ENCODE assay signal across 12 cellular contexts in genomic region chr1:54945393-54945936, GRCh38. TPM values are rescaled to one million over a fixed set of nuclear protein-coding genes. Genes with fewer than 3 reads are reported as not detected.
DNase-seq lines count a peak whose midpoint lies in the region; ATAC-seq, FAIRE-seq and TF ChIP-seq lines count a peak whose summit lies in the region.
"Had no signal": no experiment of that assay in that cellular context is flagged by ENCODE, and none has a peak within 500 bp of the region (broad histone marks: within the 10 kb centered on the region; RNA-seq: fewer than 3 reads in every experiment).

No MANE protein-coding gene starts in this region.

- CTCF ChIA-PET in activated CD8-positive, alpha-beta T cell treated with anti-CD3 and anti-CD28 coated beads for 36 hours (lab: Charles Lee): interaction anchor here (0.7 to 5.5 kb wide), 49 partner anchors 8 to 957 kb away, joined by 3 to 63 read pairs (median 5); partner anchors contain the start of genes BSND and DHCR24

- H3K27ac Mint-ChIP-seq in stimulated activated naive CD8-positive, alpha-beta T cell treated with anti-CD3 and anti-CD28 coated beads, Interleukin-15, amount 100 ng/mL, for 72 hours: no peak overlapping the region
- H3K27ac Mint-ChIP-seq in activated CD8-positive, alpha-beta T cell treated with anti-CD3 and anti-CD28 coated beads for 36 hours: no peak overlapping the region
- H3K27ac Mint-ChIP-seq in neural progenitor cell: no peak overlapping the region

- no peak for DNase-seq in stimulated activated naive CD8-positive, alpha-beta T cell treated with anti-CD3 and anti-CD28 coated beads, Interleukin-15, amount 100 ng/mL, for 72 hours
- DNase-seq in stimulated activated naive CD8-positive, alpha-beta T cell treated with anti-CD3 and anti-CD28 coated beads, Interleukin-15, Interleukin-2, amounts not matched to agents 100 U/mL and 50 U/mL, for 24 hours: no peak
- no peak for DNase-seq in activated CD8-positive, alpha-beta T cell treated with anti-CD3 and anti-CD28 coated beads for 36 hours
- no peak for DNase-seq in lung (ENCODE audit: low spot score)
- no peak for DNase-seq in urothelium cell line (ENCODE audit: low spot score)
- no peak for DNase-seq in neural progenitor cell (ENCODE audit: low spot score)
- DNase-seq in occipital lobe (lab: John Stamatoyannopoulos, UW): no peak

- H3F3A ChIP-seq in neural progenitor cell (ENCODE audit: low read depth): no peaks in the 10 kb centered on the region

- intact Hi-C loops in activated CD8-positive, alpha-beta T cell treated with anti-CD3 and anti-CD28 coated beads for 36 hours (cut with micrococcal nuclease): loop anchor here (2.0 to 5.0 kb wide), 2 partner anchors 51 to 77 kb away; no protein-coding TSS in a partner anchor

- H3K9ac ChIP-seq in neural progenitor cell: no peak overlapping the region

- no peak overlapping the region for H3K4me3 Mint-ChIP-seq in stimulated activated naive CD8-positive, alpha-beta T cell treated with anti-CD3 and anti-CD28 coated beads, Interleukin-15, amount 100 ng/mL, for 72 hours
- no peak overlapping the region for H3K4me3 Mint-ChIP-seq in activated CD8-positive, alpha-beta T cell treated with anti-CD3 and anti-CD28 coated beads for 36 hours
- no peak overlapping the region for H3K4me3 Mint-ChIP-seq in neural progenitor cell

- H3K27me3 ChIP-seq in lung (ENCODE audit: control insufficient read depth, insufficient read depth): no peaks in the 10 kb centered on the region
- no peaks in the 10 kb centered on the region for H3K27me3 ChIP-seq in neural progenitor cell
- H3K27me3 ChIP-seq: gastrocnemius medialis had no signal

- H3K4me1 Mint-ChIP-seq in stimulated activated naive CD8-positive, alpha-beta T cell treated with anti-CD3 and anti-CD28 coated beads, Interleukin-15, amount 100 ng/mL, for 72 hours: peaks cover 24% of the 10 kb centered on the region
- peaks cover 2% of the 10 kb centered on the region for H3K4me1 Mint-ChIP-seq in activated CD8-positive, alpha-beta T cell treated with anti-CD3 and anti-CD28 coated beads for 36 hours (ENCODE audit: low read depth)
- H3K4me1 Mint-ChIP-seq in neural progenitor cell: peaks cover 12% of the 10 kb centered on the region

- peaks cover 0 to 6% of the 10 kb centered on the region in 2 donors for H3K4me1 ChIP-seq in lung (ENCODE audit: control insufficient read depth in 2 of 2, insufficient read depth in 2 of 2, low read length in 2 of 2)
- H3K4me1 ChIP-seq in neural progenitor cell: no peaks in the 10 kb centered on the region

- no peaks in the 10 kb centered on the region for H3K36me3 ChIP-seq in lung (ENCODE audit: control insufficient read depth in 2 of 2, insufficient read depth in 2 of 2, low read length in 2 of 2)
- no peaks in the 10 kb centered on the region for H3K36me3 ChIP-seq in neural progenitor cell
- H3K36me3 ChIP-seq: gastrocnemius medialis had no signal

- WGBS in lung, 2 donors: 53 to 59% methylated on average over 6 of the region's 6 CpGs

- H3K4me2 ChIP-seq in neural progenitor cell: no peak overlapping the region

- no peak overlapping the region for H2AFZ ChIP-seq in neural progenitor cell (replicated peaks)

- peak; percentile 35 for FAIRE-seq in urothelium cell line (lab: Jason Lieb, UNC)

- H4K20me1 ChIP-seq in neural progenitor cell (ENCODE audit: low read depth): no peaks in the 10 kb centered on the region

- no peaks in the 10 kb centered on the region for H3K27me3 Mint-ChIP-seq in stimulated activated naive CD8-positive, alpha-beta T cell treated with anti-CD3 and anti-CD28 coated beads, Interleukin-15, amount 100 ng/mL, for 72 hours
- no peaks in the 10 kb centered on the region for H3K27me3 Mint-ChIP-seq in activated CD8-positive, alpha-beta T cell treated with anti-CD3 and anti-CD28 coated beads for 36 hours
- H3K27me3 Mint-ChIP-seq in neural progenitor cell (ENCODE audit: insufficient read depth, low read depth): peaks cover 6% of the 10 kb centered on the region

- no peaks in the 10 kb centered on the region for H3K9me3 Mint-ChIP-seq in stimulated activated naive CD8-positive, alpha-beta T cell treated with anti-CD3 and anti-CD28 coated beads, Interleukin-15, amount 100 ng/mL, for 72 hours
- no peaks in the 10 kb centered on the region for H3K9me3 Mint-ChIP-seq in activated CD8-positive, alpha-beta T cell treated with anti-CD3 and anti-CD28 coated beads for 36 hours
- H3K9me3 Mint-ChIP-seq in neural progenitor cell: peaks cover 5% of the 10 kb centered on the region

- H3K36me3 Mint-ChIP-seq in activated CD8-positive, alpha-beta T cell treated with anti-CD3 and anti-CD28 coated beads for 36 hours (ENCODE audit: low read depth): no peaks in the 10 kb centered on the region
- no peaks in the 10 kb centered on the region for H3K36me3 Mint-ChIP-seq in neural progenitor cell

- no peaks in the 10 kb centered on the region for H3K79me2 ChIP-seq in neural progenitor cell (ENCODE audit: low read depth)

- peak; percentile 27 for ATAC-seq in stimulated activated naive CD8-positive, alpha-beta T cell treated with anti-CD3 and anti-CD28 coated beads, Interleukin-15, amount 100 ng/mL, for 72 hours
- no peak for ATAC-seq in stimulated activated naive CD8-positive, alpha-beta T cell treated with anti-CD3 and anti-CD28 coated beads, Interleukin-15, Interleukin-2, amounts not matched to agents 100 U/mL and 50 U/mL, for 24 hours
- ATAC-seq in activated CD8-positive, alpha-beta T cell treated with anti-CD3 and anti-CD28 coated beads for 36 hours: no peak
- ATAC-seq in lung (ENCODE audit: insufficient read depth, low FRiP score): peak; percentile 53
- ATAC-seq in HG03457 (IDR thresholded peaks at IDR 0.05; ENCODE audit: unreplicated experiment): no peak

- H3K4me3 ChIP-seq in lung (no peak overlapping the region), neural progenitor cell (no peak overlapping the region)

- POLR2A ChIA-PET in activated CD8-positive, alpha-beta T cell treated with anti-CD3 and anti-CD28 coated beads for 36 hours (lab: Charles Lee): interaction anchor here (1.1 to 1.2 kb wide), 2 partner anchors 14 to 51 kb away, joined by 3 to 4 read pairs; no protein-coding TSS in a partner anchor

- TF ChIP-seq CTCF in activated CD8-positive, alpha-beta T cell treated with anti-CD3 and anti-CD28 coated beads for 36 hours (IDR thresholded peaks at IDR 0.05): peak; percentile 3
- TF ChIP-seq CTCF in lung (IDR thresholded peaks at IDR 0.05; ENCODE audit: control extremely low read depth, extremely low read depth) (no peak), neural progenitor cell (IDR thresholded peaks at IDR 0.05) (no peak)

- H3K27ac ChIP-seq in lung (ENCODE audit: low read depth in 1 of 2, low read length in 1 of 2): no peak overlapping the region
- no peak overlapping the region for H3K27ac ChIP-seq in neural progenitor cell

- H3K9me3 ChIP-seq in lung (ENCODE audit: control insufficient read depth in 2 of 2, insufficient read depth in 1 of 2, low read length in 1 of 2) (no peaks in the 10 kb centered on the region), neural progenitor cell (ENCODE audit: low read depth) (no peaks in the 10 kb centered on the region)
- H3K9me3 ChIP-seq: gastrocnemius medialis had no signal

RNA-seq across cellular contexts. Expression of gene TMEM61, which starts 35.0 kb away (rescaled TPM):
- not detected for total RNA-seq in activated CD8-positive, alpha-beta T cell treated with anti-CD3 and anti-CD28 coated beads for 36 hours
- 1 to 10 TPM; 1.1 to 2.1 TPM for total RNA-seq in lung
- polyA plus RNA-seq in lung: 1 to 10 TPM in 1 of 2 donors, under 1 TPM in 1; 0.91 to 1.6 TPM
- not detected in 2 replicates for total RNA-seq in neural progenitor cell (ENCODE audit: low replicate concordance)
- total RNA-seq in occipital lobe: 0.16 TPM
- total RNA-seq: dermis blood vessel endothelial cell, G401 had no signal
- polyA plus RNA-seq: BJ had no signal

RNA-seq across cellular contexts. Expression of gene BSND, which starts 53.3 kb away (rescaled TPM):
- total RNA-seq in activated CD8-positive, alpha-beta T cell treated with anti-CD3 and anti-CD28 coated beads for 36 hours: not detected
- total RNA-seq in lung (not detected), neural progenitor cell (ENCODE audit: low replicate concordance) (not detected in 2 replicates), occipital lobe (not detected)
- under 1 TPM in 1 of 2 donors, not detected in 1; 0.02 TPM for polyA plus RNA-seq in lung
- total RNA-seq: dermis blood vessel endothelial cell, G401, gastrocnemius medialis had no signal
- polyA plus RNA-seq: BJ had no signal

RNA-seq across cellular contexts. Expression of gene DHCR24, which starts 58.5 kb away (rescaled TPM):
- 10 to 100 TPM; 59.5 to 64.7 TPM for total RNA-seq in activated CD8-positive, alpha-beta T cell treated with anti-CD3 and anti-CD28 coated beads for 36 hours
- total RNA-seq in lung (100 to 1,000 TPM; 433 to 735 TPM), neural progenitor cell (ENCODE audit: low replicate concordance) (94.5 and 147 TPM in 2 replicates), occipital lobe (40.7 TPM)
- polyA plus RNA-seq in lung: 100 to 1,000 TPM; 269 to 439 TPM

Comparison
In these comparisons a context has a peak if more than half of its experiments do, and no peak if none do; other contexts are left out.
1. ATAC-seq: peak in stimulated activated naive CD8-positive, alpha-beta T cell treated with anti-CD3 and anti-CD28 coated beads, Interleukin-15, amount 100 ng/mL, for 72 hours (single experiment) and lung (single experiment); none in stimulated activated naive CD8-positive, alpha-beta T cell treated with anti-CD3 and anti-CD28 coated beads, Interleukin-15, Interleukin-2, amounts not matched to agents 100 U/mL and 50 U/mL, for 24 hours (single experiment), activated CD8-positive, alpha-beta T cell treated with anti-CD3 and anti-CD28 coated beads for 36 hours (single experiment) and HG03457 (single experiment).